In the genomic region with DNA sequence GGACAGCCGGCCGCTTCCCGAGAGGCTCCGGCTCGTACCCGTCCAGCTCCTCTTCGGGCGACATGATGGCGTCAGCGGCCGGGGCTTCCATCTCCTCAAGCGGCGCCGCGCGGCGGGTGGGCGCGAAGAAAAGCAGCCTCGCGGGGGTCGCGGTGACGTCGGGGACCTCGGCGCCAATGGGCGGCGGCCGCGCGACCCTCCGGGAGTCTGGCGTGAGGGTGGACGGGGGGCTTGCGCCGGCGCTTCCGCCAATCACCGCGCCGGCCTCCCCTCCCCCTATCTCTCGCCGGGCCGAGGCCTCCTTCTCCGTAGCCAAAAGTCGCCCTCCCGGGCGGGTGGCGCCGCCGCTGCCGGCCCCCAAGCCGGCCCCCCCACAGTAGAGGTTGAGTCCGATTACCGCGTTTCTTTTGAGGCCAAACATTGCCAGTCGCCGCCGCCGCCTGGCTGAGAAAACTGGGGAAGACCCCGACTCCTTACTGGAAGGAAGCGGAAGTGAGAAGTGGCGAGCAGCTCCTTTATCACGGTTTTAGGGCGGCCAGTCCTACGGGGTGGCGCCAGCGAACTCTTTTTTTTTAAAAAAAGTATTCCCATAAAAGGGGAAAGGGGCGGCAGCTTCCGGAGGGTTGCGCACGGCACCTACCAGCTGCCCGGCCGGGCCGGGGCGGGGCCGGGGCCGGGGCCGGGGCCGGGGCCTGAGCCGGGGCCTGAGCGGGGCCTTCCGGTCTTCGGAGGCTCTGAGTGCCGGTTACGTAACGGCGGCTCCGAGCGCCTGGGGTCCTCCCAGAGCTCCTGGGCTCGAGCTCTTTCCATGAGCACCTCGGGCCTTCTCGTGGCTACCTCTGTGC, we compare ENCODE assay signal across 7 cellular contexts. TPM values are rescaled to one million over a fixed set of nuclear protein-coding genes. Genes with fewer than 3 reads are reported as not detected.
DNase-seq lines count a peak whose midpoint lies in the region; ATAC-seq and TF ChIP-seq lines count a peak whose summit lies in the region.

TSS of gene MCL1 (minus strand) at position 501 of the 845 bp plus-strand sequence. CDS start at position 421, 80 bp downstream.

- peaks cover 15% of the 10 kb centered on the region for H3K4me1 ChIP-seq in hepatocyte (ENCODE audit: insufficient read depth)

- peak within 1 kb of the TSS; percentile 100 for H3K27ac ChIP-seq in hepatocyte

- no peak for TF ChIP-seq CTCF in hepatocyte (IDR thresholded peaks at IDR 0.05; ENCODE audit: poor library complexity)

- no peaks in the 10 kb centered on the region for H3K27me3 ChIP-seq in hepatocyte

- peaks cover 61% of the 10 kb centered on the region for H3K79me2 ChIP-seq in hepatocyte

- H4K20me1 ChIP-seq in hepatocyte (ENCODE audit: insufficient read depth, poor library complexity, severe bottlenecking): peaks cover 48% of the 10 kb centered on the region

- under 1% methylated on average over 54 of the region's 94 CpGs for WGBS in hepatocyte (ENCODE audit: low lambda C conversion rate, missing lambda C conversion rate)

- H3K9me3 ChIP-seq in hepatocyte (ENCODE audit: low read depth): no peaks in the 10 kb centered on the region

- H2AFZ ChIP-seq in hepatocyte: peak within 1 kb of the TSS; percentile 52

- peak within 1 kb of the TSS; percentile 83 for H3K4me2 ChIP-seq in hepatocyte

- peaks cover 6% of the 10 kb centered on the region for H3K36me3 ChIP-seq in hepatocyte (replicated peaks; ENCODE audit: insufficient read depth, low read depth)

- no peaks in the 10 kb centered on the region for H3K9me2 ChIP-seq in hepatocyte (replicated peaks; ENCODE audit: insufficient read depth)

- peak within 1 kb of the TSS; percentile 85 for H3K4me3 ChIP-seq in hepatocyte

- ATAC-seq in GM18508 (IDR thresholded peaks at IDR 0.05; ENCODE audit: insufficient read depth, unreplicated experiment) (peak; percentile 82), HG02973 (IDR thresholded peaks at IDR 0.05; ENCODE audit: unreplicated experiment) (peak; percentile 71)

- DNase-seq in NCI-H2029 treated with DMSO at 0.1 percent for 48 hours (lab: John Stamatoyannopoulos, UW) (peak; percentile 57), T1000 (lab: John Stamatoyannopoulos, UW) (peak; percentile 94), astrocyte of the hippocampus (ENCODE audit: low read depth, low spot score) (peak; percentile 98), hepatocyte (ENCODE audit: low spot score) (peak; percentile 97), retina (peak; percentile 100)

RNA-seq across cellular contexts. Expression of gene MCL1, which starts in this region (rescaled TPM):
- total RNA-seq in hepatocyte: 302 and 388 TPM in 2 replicates
- polyA plus RNA-seq in hepatocyte: 150 and 181 TPM in 2 replicates

Comparison
In these comparisons a context has a peak if more than half of its experiments do, and no peak if none do; other contexts are left out.
1. Peak in every context shown above with its lines: DNase-seq, ATAC-seq, H3K4me3 ChIP-seq and H3K27ac ChIP-seq.